ENCODE assay signal across 9 cellular contexts in genomic region chr20:47574616-47575401, GRCh38.
DNase-seq lines count a peak whose midpoint lies in the region; ATAC-seq and TF ChIP-seq lines count a peak whose summit lies in the region.
"Had no signal": no experiment of that assay in that cellular context is flagged by ENCODE, and none has a peak within 500 bp of the region (broad histone marks: within the 10 kb centered on the region; RNA-seq: fewer than 3 reads in every experiment).

No MANE protein-coding gene starts in this region.

- H3K9me3 ChIP-seq in BLaER1 treated with 17β-estradiol and CSF1 and Interleukin-3, amounts not matched to agents 10 nM and 100 nM (replicated peaks in 1 of 11), result peaks cover 20 to 32% (median 27%) of the 10 kb centered on the region in 11 experiments
- H3K9me3 ChIP-seq in IMR-90 (ENCODE audit: control insufficient read depth, insufficient read depth, low read length) (peaks cover 6% of the 10 kb centered on the region), prostate gland (no peaks in the 10 kb centered on the region)

- TF ChIP-seq RAD21 in IMR-90 (IDR thresholded peaks at IDR 0.05; ENCODE audit: low read length), result no peak

- no peak overlapping the region for H4K8ac ChIP-seq in IMR-90 (ENCODE audit: low read depth in 2 of 2, low read length in 2 of 2)

- no TSS peak for BruUV-seq in IMR-90 (replicated peaks; lab: Mats Ljungman, UMichigan)

- peaks cover 21 to 36% (median 30%) of the 10 kb centered on the region in 11 experiments for H3K36me3 ChIP-seq in BLaER1 treated with 17β-estradiol and CSF1 and Interleukin-3, amounts not matched to agents 10 nM and 100 nM
- H3K36me3 ChIP-seq in IMR-90 (ENCODE audit: control insufficient read depth, insufficient read depth, low read length), result 0 out of 2 replicates have a peak, but pooled peaks cover 2% of the 10 kb centered on the region
- no peaks in the 10 kb centered on the region for H3K36me3 ChIP-seq in prostate gland

- peaks cover 5% of the 10 kb centered on the region; the same call in 1 of the 2 replicates for H3K9me1 ChIP-seq in IMR-90 (ENCODE audit: insufficient read depth, low read length)

- ATAC-seq in IMR-90 (ENCODE audit: low read depth) (peak; percentile 53), left ventricle myocardium superior (peak; percentile 36), GM19351 (IDR thresholded peaks at IDR 0.05; ENCODE audit: unreplicated experiment) (no peak), HG03442 (IDR thresholded peaks at IDR 0.05; ENCODE audit: unreplicated experiment) (no peak)

- H3K14ac ChIP-seq in IMR-90 (replicated peaks; ENCODE audit: low read depth, low read length), result no peak overlapping the region

- CTCF ChIA-PET in IMR-90 (lab: Yijun Ruan, JAX), result interaction anchor here (0.6 kb wide), 1 partner anchor 117 kb away, joined by 7 read pairs; no protein-coding TSS in a partner anchor

- in situ Hi-C loops in IMR-90 (cut with MboI; ENCODE audit: low sequenced_read_pairs) (no loop called here), G401 (cut with HindIII; ENCODE audit: low sequenced_read_pairs) (no loop called here)

- H2BK20ac ChIP-seq in IMR-90 (ENCODE audit: low read depth, low read length), result no peak overlapping the region

- no peak overlapping the region for H2AK5ac ChIP-seq in IMR-90 (ENCODE audit: low read depth, low read length)

- DNase-seq in IMR-90 (peak; percentile 49), RPMI7951 (ENCODE audit: low read depth) (peak; percentile 55), left ventricle myocardium superior (no peak), G401 (ENCODE audit: low spot score) (no peak), prostate gland (ENCODE audit: low spot score) (no peak)
- DNase-seq: activated effector memory CD4-positive, alpha-beta T cell treated with anti-CD3 and anti-CD28 coated beads, Interleukin-2, amount 50 U/mL, for 16 hours had no signal

- no peak overlapping the region for H3K9ac ChIP-seq in BLaER1 treated with 17β-estradiol and CSF1 and Interleukin-3, amounts not matched to agents 10 nM and 100 nM
- H3K9ac ChIP-seq in IMR-90 (ENCODE audit: low read depth, low read length), result no peak overlapping the region

- peaks cover 19 to 60% of the 10 kb centered on the region in 2 experiments for H3K79me1 ChIP-seq in IMR-90 (ENCODE audit: low read depth in 1 of 2, low read length in 2 of 2)

- peak overlapping the region in 8 of 11 experiments; percentile 0 to 55 (median 32); a peak in 11 of 22 replicates for H3K27ac ChIP-seq in BLaER1 treated with 17β-estradiol and CSF1 and Interleukin-3, amounts not matched to agents 10 nM and 100 nM
- H3K27ac ChIP-seq in IMR-90 (ENCODE audit: insufficient read depth, low read length), result peak overlapping the region; percentile 25; the same call in 1 of the 2 replicates
- no peak overlapping the region for H3K27ac ChIP-seq in prostate gland

- peak overlapping the region; percentile 39 to 86 (median 78); a peak in 20 of 22 replicates for H3K4me2 ChIP-seq in BLaER1 treated with 17β-estradiol and CSF1 and Interleukin-3, amounts not matched to agents 10 nM and 100 nM
- peak overlapping the region; percentile 44 for H3K4me2 ChIP-seq in IMR-90 (ENCODE audit: low read depth, low read length)

- H3K4me1 ChIP-seq in BLaER1 treated with 17β-estradiol and CSF1 and Interleukin-3, amounts not matched to agents 10 nM and 100 nM, result peaks cover 38 to 63% (median 52%) of the 10 kb centered on the region in 10 experiments
- H3K4me1 ChIP-seq in IMR-90 (ENCODE audit: control insufficient read depth, insufficient read depth, low read length), result peaks cover 4% of the 10 kb centered on the region
- H3K4me1 ChIP-seq in prostate gland (replicated peaks), result no peaks in the 10 kb centered on the region

- H3K23ac ChIP-seq in IMR-90 (ENCODE audit: low read depth, low read length), result no peak overlapping the region

- H3K18ac ChIP-seq in IMR-90 (ENCODE audit: low read depth, low read length), result no peak overlapping the region

- no peaks in the 10 kb centered on the region for H3K27me3 ChIP-seq in BLaER1 treated with 17β-estradiol and CSF1 and Interleukin-3, amounts not matched to agents 10 nM and 100 nM
- H3K27me3 ChIP-seq in IMR-90 (ENCODE audit: control insufficient read depth, insufficient read depth, low read length), result no peaks in the 10 kb centered on the region
- H3K27me3 ChIP-seq in prostate gland (replicated peaks; ENCODE audit: insufficient read depth), result no peaks in the 10 kb centered on the region

- no CpG with 5 or more reads among the region's 4 CpGs for WGBS in IMR-90 (ENCODE audit: extremely low coverage in 2 of 2, insufficient read length in 1 of 2), 2 experiments
- WGBS in prostate gland, result 56% methylated on average over 4 of the region's 4 CpGs

- H2BK120ac ChIP-seq in IMR-90 (ENCODE audit: low read depth, low read length), result no peak overlapping the region

- TF ChIP-seq CTCF in IMR-90 (conservative IDR thresholded peaks at IDR 0.05; ENCODE audit: low read depth, low read length) (no peak), prostate gland (IDR thresholded peaks at IDR 0.05) (no peak)

- no peak overlapping the region for H3K56ac ChIP-seq in IMR-90 (ENCODE audit: extremely low read depth, insufficient read depth, low read length)

- intact Hi-C loops in IMR-90 (cut with micrococcal nuclease), result loop anchor here (5.0 kb wide), 1 partner anchor 73 kb away; the partner anchor contains the start of gene NCOA3
- intact Hi-C loops in left ventricle myocardium superior (cut with micrococcal nuclease), result loop anchor here (10.0 kb wide), 1 partner anchor 70 kb away; the partner anchor contains the start of gene NCOA3
- intact Hi-C loops in prostate gland (cut with DNase I), result no loop called here

- no peak overlapping the region for H3K4me3 ChIP-seq in BLaER1 treated with 17β-estradiol and CSF1 and Interleukin-3, amounts not matched to agents 10 nM and 100 nM
- no peak overlapping the region for H3K4me3 ChIP-seq in IMR-90 (ENCODE audit: insufficient read depth, low read depth, low read length)
- H3K4me3 ChIP-seq in prostate gland, result no peak overlapping the region

- no peak overlapping the region for H4K91ac ChIP-seq in IMR-90 (ENCODE audit: insufficient read depth, low read depth, low read length)

- H4K20me1 ChIP-seq in BLaER1 treated with 17β-estradiol and CSF1 and Interleukin-3, amounts not matched to agents 10 nM and 100 nM, result peaks cover 0 to 98% (median 38%) of the 10 kb centered on the region in 11 experiments; a peak in 14 of 22 replicates
- no peaks in the 10 kb centered on the region; the same call in 1 of the 2 replicates for H4K20me1 ChIP-seq in IMR-90 (ENCODE audit: insufficient read depth, low read length)

- no peak overlapping the region for H3K4ac ChIP-seq in IMR-90 (ENCODE audit: low read depth, low read length)

- H2AK9ac ChIP-seq in IMR-90 (replicated peaks; ENCODE audit: low read depth, low read length, poor library complexity), result no peak overlapping the region

- dilution Hi-C loops in IMR-90 (cut with HindIII; ENCODE audit: low sequenced_read_pairs, unreplicated experiment), result no loop called here

- H2BK15ac ChIP-seq in IMR-90 (ENCODE audit: low read depth, low read length), result no peak overlapping the region

- POLR2A ChIA-PET in IMR-90 (lab: Charles Lee; ENCODE audit: unreplicated experiment), result no interaction called here

- H2BK5ac ChIP-seq in IMR-90 (ENCODE audit: low read depth, low read length, poor library complexity, severe bottlenecking), result peak overlapping the region; percentile 28

- H4K5ac ChIP-seq in IMR-90 (ENCODE audit: low read depth, low read length), result no peak overlapping the region

- H2AFZ ChIP-seq in IMR-90 (replicated peaks; ENCODE audit: low read length, poor library complexity), result no peak overlapping the region

- TF ChIP-seq POLR2A in IMR-90 (IDR thresholded peaks at IDR 0.05; ENCODE audit: low read depth, low read length) (no peak), prostate gland (IDR thresholded peaks at IDR 0.05) (no peak)

TF ChIP-seq in IMR-90, 13 proteins besides CTCF, POLR2A, EP300 and RAD21:
- no peak for TF ChIP-seq BHLHE40 (IDR thresholded peaks at IDR 0.05; ENCODE audit: low read depth, low read length)
- TF ChIP-seq FOS (IDR thresholded peaks at IDR 0.05; ENCODE audit: low read depth, low read length), result no peak
- no peak for TF ChIP-seq NFE2L2 (IDR thresholded peaks at IDR 0.05; ENCODE audit: low read depth, low read length)
- no peak for TF ChIP-seq MXI1 (IDR thresholded peaks at IDR 0.05; ENCODE audit: borderline replicate concordance, low read depth, low read length)
- no peak for TF ChIP-seq USF2 (IDR thresholded peaks at IDR 0.05; ENCODE audit: low read depth, low read length)
- TF ChIP-seq RCOR1 (IDR thresholded peaks at IDR 0.05; ENCODE audit: insufficient replicate concordance, low read length), result no peak
- no peak for TF ChIP-seq CHD1 (IDR thresholded peaks at IDR 0.05; ENCODE audit: low read depth, low read length)
- no peak for TF ChIP-seq MAZ (IDR thresholded peaks at IDR 0.05; ENCODE audit: borderline replicate concordance, low read depth, low read length)
- no peak for TF ChIP-seq RFX5 (IDR thresholded peaks at IDR 0.05; ENCODE audit: low read depth, low read length)
- no peak for TF ChIP-seq CEBPB (IDR thresholded peaks at IDR 0.05; ENCODE audit: low read depth, low read length)
- TF ChIP-seq, protein P1, sequence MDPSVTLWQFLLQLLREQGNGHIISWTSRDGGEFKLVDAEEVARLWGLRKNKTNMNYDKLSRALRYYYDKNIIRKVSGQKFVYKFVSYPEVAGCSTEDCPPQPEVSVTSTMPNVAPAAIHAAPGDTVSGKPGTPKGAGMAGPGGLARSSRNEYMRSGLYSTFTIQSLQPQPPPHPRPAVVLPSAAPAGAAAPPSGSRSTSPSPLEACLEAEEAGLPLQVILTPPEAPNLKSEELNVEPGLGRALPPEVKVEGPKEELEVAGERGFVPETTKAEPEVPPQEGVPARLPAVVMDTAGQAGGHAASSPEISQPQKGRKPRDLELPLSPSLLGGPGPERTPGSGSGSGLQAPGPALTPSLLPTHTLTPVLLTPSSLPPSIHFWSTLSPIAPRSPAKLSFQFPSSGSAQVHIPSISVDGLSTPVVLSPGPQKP (IDR thresholded peaks at IDR 0.05; ENCODE audit: borderline replicate concordance, low read depth, low read length), result no peak
- TF ChIP-seq MAFK (IDR thresholded peaks at IDR 0.05; ENCODE audit: low read depth, low read length), result no peak; the same call in 1 of the 2 replicates
- no peak for TF ChIP-seq SMC3 (IDR thresholded peaks at IDR 0.05; ENCODE audit: low read depth, low read length)
TF ChIP-seq in IMR-90: peak in this region for 0.

Comparison
In these comparisons a context has a peak if more than half of its experiments do, and no peak if none do; other contexts are left out.
1. H3K27ac ChIP-seq: peak in BLaER1 treated with 17β-estradiol and CSF1 and Interleukin-3, amounts not matched to agents 10 nM and 100 nM (8 of 11) and IMR-90 (single experiment); none in prostate gland (0 of 2).
2. ATAC-seq: peak in IMR-90 (single experiment) and left ventricle myocardium superior (single experiment); none in GM19351 (single experiment) and HG03442 (single experiment).
3. DNase-seq: peak in IMR-90 (single experiment) and RPMI7951 (single experiment); none in left ventricle myocardium superior (single experiment), G401 (single experiment) and prostate gland (single experiment).